Comparison of ENCODE assay signal across 31 cellular contexts in the genomic region with DNA sequence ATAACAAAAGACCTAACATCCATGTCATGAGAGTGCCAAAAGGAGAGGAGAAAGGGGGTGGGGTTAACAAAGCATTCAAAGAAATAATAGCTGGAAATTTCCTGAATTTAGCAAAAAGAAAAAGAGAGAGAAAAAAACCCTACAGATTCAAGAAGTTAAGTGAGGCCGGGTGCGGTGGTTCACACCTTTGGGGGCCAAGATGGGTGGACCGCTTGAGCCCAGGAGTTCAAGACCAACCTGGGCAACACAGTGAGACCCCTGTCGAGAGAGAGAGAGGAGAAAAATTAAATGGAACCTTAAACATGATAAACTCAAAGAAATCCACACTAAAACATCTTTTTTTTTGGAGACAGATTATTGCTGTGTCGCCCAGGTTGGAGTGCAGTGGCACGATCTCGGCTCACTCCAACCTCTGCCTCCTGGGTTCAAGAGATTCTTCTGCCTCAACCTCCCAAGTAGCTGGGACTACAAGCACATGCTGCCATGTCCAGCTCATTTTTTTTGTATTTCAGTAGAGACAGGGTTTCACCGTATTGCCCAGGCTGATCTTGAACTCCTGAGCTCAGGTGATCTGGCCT. TPM values are rescaled to one million over a fixed set of nuclear protein-coding genes. Genes with fewer than 3 reads are reported as not detected.
"Had no signal": no experiment of that assay in that cellular context is flagged by ENCODE, and none has a peak within 500 bp of the region (broad histone marks: within the 10 kb centered on the region; RNA-seq: fewer than 3 reads in every experiment).

No MANE protein-coding gene starts in this region.

- H3K27ac ChIP-seq: brain microvascular endothelial cell, coronary artery had no signal

- H3K4me3 ChIP-seq: coronary artery had no signal

- H3K36me3 ChIP-seq: brain microvascular endothelial cell had no signal

- H3K9me3 Mint-ChIP-seq: activated CD4-positive, alpha-beta memory T cell treated with anti-CD3 and anti-CD28 coated beads for 36 hours; activated CD4-positive, alpha-beta T cell treated with anti-CD3 and anti-CD28 coated beads, Interleukin-2, amount 10 ng/mL, durations not matched to agents 24 days and 14 days; activated T-helper 2 cell treated with anti-CD3 and anti-CD28 coated beads, Interferon-gamma antibody, Interleukin-2, Interleukin-4, amounts not matched to agents 10 μg/mL and 5 μg/mL and 100 μg/mL, durations not matched to agents 14 hours and 24 hours and 36 hours; central memory CD8-positive, alpha-beta T cell; dendritic cell treated with granulocyte-macrophage colony-stimulating factor and Interleukin-4, amounts not matched to agents 40 ng/mL and 50 ng/mL, for 4 days; effector memory CD8-positive, alpha-beta T cell; T-cell; T-helper 1 cell treated with Interleukin-12 subunit alpha and Interleukin-12 subunit beta and Interleukin-4 antibody, amounts not matched to agents 30 μg/mL and 1 μg/mL, for 36 hours; T-helper 2 cell treated with Interferon-gamma antibody and Interleukin-4, amounts not matched to agents 5 μg/mL and 100 μg/mL, for 36 hours had no signal

- H3K27me3 ChIP-seq: brain microvascular endothelial cell had no signal

- DNase-seq: activated CD4-positive, alpha-beta memory T cell treated with anti-CD3 and anti-CD28 coated beads for 36 hours; activated CD4-positive, alpha-beta T cell treated with anti-CD3 and anti-CD28 coated beads for 36 hours; activated CD4-positive, alpha-beta T cell treated with anti-CD3 and anti-CD28 coated beads, Interleukin-2, amount 10 ng/mL, durations not matched to agents 24 days and 14 days; activated CD4-positive, CD25-positive, alpha-beta regulatory T cell; activated CD4-positive, CD25-positive, alpha-beta regulatory T cell treated with anti-CD3 and anti-CD28 coated beads, Interleukin-2, amount 50 U/mL, for 72 hours; activated CD8-positive, alpha-beta memory T cell treated with anti-CD3 and anti-CD28 coated beads, Interleukin-2, amount 10 ng/mL, durations not matched to agents 7 days and 5 days; activated CD8-positive, alpha-beta memory T cell treated with anti-CD3 and anti-CD28 coated beads, Interleukin-2, amount 50 U/mL, for 4 hours; activated CD8-positive, alpha-beta T cell treated with anti-CD3 and anti-CD28 coated beads, Interleukin-2, amount 10 ng/mL, durations not matched to agents 7 days and 5 days; activated gamma-delta T cell treated with Interleukin-2 at 50 U/mL for 16 hours; activated naive CD4-positive, alpha-beta T cell treated with anti-CD3 and anti-CD28 coated beads, Interleukin-2, amount 50 U/mL, for 16 hours; activated naive CD4-positive, alpha-beta T cell treated with Interleukin-2 at 50 U/mL for 16 hours; activated T-cell treated with anti-CD3 and anti-CD28 coated beads, Interleukin-2, amount 50 U/mL, for 1 hour; amniotic stem cell; anterior cingulate cortex; brain microvascular endothelial cell; effector CD4-positive, alpha-beta T cell; effector memory CD8-positive, alpha-beta T cell; foreskin fibroblast; SW 1271; T-cell; T1000 had no signal

- H3K36me3 Mint-ChIP-seq: activated CD4-positive, alpha-beta memory T cell treated with anti-CD3 and anti-CD28 coated beads for 36 hours; activated CD8-positive, alpha-beta memory T cell treated with anti-CD3 and anti-CD28 coated beads, Interleukin-2, amount 10 ng/mL, durations not matched to agents 7 days and 5 days; activated naive CD8-positive, alpha-beta T cell; T-cell had no signal

- H3K4me1 Mint-ChIP-seq: activated CD4-positive, alpha-beta T cell treated with anti-CD3 and anti-CD28 coated beads for 36 hours; activated CD4-positive, alpha-beta T cell treated with anti-CD3 and anti-CD28 coated beads, Interleukin-2, amount 10 ng/mL, durations not matched to agents 24 days and 14 days; activated CD8-positive, alpha-beta memory T cell treated with anti-CD3 and anti-CD28 coated beads, Interleukin-2, amount 10 ng/mL, durations not matched to agents 7 days and 5 days; central memory CD8-positive, alpha-beta T cell; T-cell had no signal

- H3K4me3 Mint-ChIP-seq: activated CD4-positive, alpha-beta memory T cell treated with anti-CD3 and anti-CD28 coated beads for 36 hours; activated CD4-positive, alpha-beta T cell treated with anti-CD3 and anti-CD28 coated beads for 36 hours; activated CD4-positive, alpha-beta T cell treated with anti-CD3 and anti-CD28 coated beads, Interleukin-2, amount 10 ng/mL, durations not matched to agents 24 days and 14 days; activated CD8-positive, alpha-beta memory T cell treated with anti-CD3 and anti-CD28 coated beads, Interleukin-2, amount 10 ng/mL, durations not matched to agents 7 days and 5 days; activated CD8-positive, alpha-beta T cell treated with anti-CD3 and anti-CD28 coated beads, Interleukin-2, amount 10 ng/mL, durations not matched to agents 7 days and 5 days; activated naive CD8-positive, alpha-beta T cell; central memory CD8-positive, alpha-beta T cell; dendritic cell treated with granulocyte-macrophage colony-stimulating factor and Interleukin-4, amounts not matched to agents 40 ng/mL and 50 ng/mL, for 4 days; effector memory CD8-positive, alpha-beta T cell; T-cell; T-helper 1 cell treated with Interleukin-12 subunit alpha and Interleukin-12 subunit beta and Interleukin-4 antibody, amounts not matched to agents 30 μg/mL and 1 μg/mL, for 36 hours; T-helper 2 cell treated with Interferon-gamma antibody and Interleukin-4, amounts not matched to agents 5 μg/mL and 100 μg/mL, for 36 hours had no signal

- H3K27me3 Mint-ChIP-seq: activated CD4-positive, alpha-beta T cell treated with anti-CD3 and anti-CD28 coated beads for 36 hours had no signal

- H3K27ac Mint-ChIP-seq: activated CD4-positive, alpha-beta memory T cell treated with anti-CD3 and anti-CD28 coated beads for 36 hours; activated CD4-positive, alpha-beta T cell treated with anti-CD3 and anti-CD28 coated beads for 36 hours; activated CD4-positive, alpha-beta T cell treated with anti-CD3 and anti-CD28 coated beads, Interleukin-2, amount 10 ng/mL, durations not matched to agents 24 days and 14 days; activated CD8-positive, alpha-beta memory T cell treated with anti-CD3 and anti-CD28 coated beads, Interleukin-2, amount 10 ng/mL, durations not matched to agents 7 days and 5 days; activated CD8-positive, alpha-beta T cell treated with anti-CD3 and anti-CD28 coated beads, Interleukin-2, amount 10 ng/mL, durations not matched to agents 7 days and 5 days; activated naive CD8-positive, alpha-beta T cell; activated T-helper 2 cell treated with anti-CD3 and anti-CD28 coated beads, Interferon-gamma antibody, Interleukin-2, Interleukin-4, amounts not matched to agents 10 μg/mL and 5 μg/mL and 100 μg/mL, durations not matched to agents 14 hours and 24 hours and 36 hours; dendritic cell treated with granulocyte-macrophage colony-stimulating factor and Interleukin-4, amounts not matched to agents 40 ng/mL and 50 ng/mL, for 4 days; effector memory CD8-positive, alpha-beta T cell; T-cell; T-helper 1 cell treated with Interleukin-12 subunit alpha and Interleukin-12 subunit beta and Interleukin-4 antibody, amounts not matched to agents 30 μg/mL and 1 μg/mL, for 36 hours; T-helper 2 cell treated with Interferon-gamma antibody and Interleukin-4, amounts not matched to agents 5 μg/mL and 100 μg/mL, for 36 hours had no signal

RNA-seq across cellular contexts. Expression of a gene that starts 8.9 kb away (rescaled TPM):
- total RNA-seq: activated CD4-positive, alpha-beta T cell treated with anti-CD3 and anti-CD28 coated beads for 36 hours; activated CD8-positive, alpha-beta memory T cell treated with anti-CD3 and anti-CD28 coated beads for 36 hours; activated CD8-positive, alpha-beta memory T cell treated with anti-CD3 and anti-CD28 coated beads, Interleukin-2, amount 10 ng/mL, durations not matched to agents 7 days and 5 days; activated CD8-positive, alpha-beta T cell treated with anti-CD3 and anti-CD28 coated beads, Interleukin-2, amount 10 ng/mL, durations not matched to agents 7 days and 5 days; astrocyte had no signal

RNA-seq across cellular contexts. Expression of a gene that starts 53.4 kb away (rescaled TPM):
- total RNA-seq: cardiac septum had no signal
